Comparison of ENCODE assay signal across 22 cellular contexts in the genomic region with DNA sequence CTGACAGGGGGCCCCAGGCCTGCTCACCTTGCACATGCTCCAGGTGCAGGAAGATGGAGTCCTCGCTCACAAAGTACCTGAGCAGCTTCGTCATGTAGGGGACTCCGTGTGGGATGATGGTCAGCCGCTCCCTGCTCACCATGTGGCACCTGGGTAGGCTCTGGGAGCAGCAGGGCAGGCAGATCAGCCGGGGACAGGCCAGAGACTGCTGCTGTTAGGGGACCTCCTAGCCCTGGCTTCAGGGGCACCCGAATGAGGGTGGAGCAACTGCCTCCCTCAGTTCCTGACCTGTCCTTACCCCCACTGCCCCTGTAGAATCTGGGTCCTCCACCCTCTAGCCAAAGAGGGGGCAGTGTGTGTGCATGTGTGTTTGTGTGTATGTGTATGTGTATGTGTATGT. TPM values are rescaled to one million over a fixed set of nuclear protein-coding genes. Genes with fewer than 3 reads are reported as not detected.
DNase-seq lines count a peak whose midpoint lies in the region; FAIRE-seq and TF ChIP-seq lines count a peak whose summit lies in the region.
"Had no signal": no experiment of that assay in that cellular context is flagged by ENCODE, and none has a peak within 500 bp of the region (broad histone marks: within the 10 kb centered on the region; RNA-seq: fewer than 3 reads in every experiment).

No MANE protein-coding gene starts in this region.

- H2AFZ ChIP-seq in PC-9 (no peak overlapping the region), osteoblast (ENCODE audit: low read length) (no peak overlapping the region)

- TF ChIP-seq POLR2A in GM12892 (IDR thresholded peaks at IDR 0.05; ENCODE audit: low read depth, low read length) = no peak

- no TSS peak for BruUV-seq in PC-9 (replicated peaks; lab: Mats Ljungman, UMichigan)

- no peaks in the 10 kb centered on the region for H4K20me1 ChIP-seq in PC-9 (ENCODE audit: insufficient read depth)
- no peaks in the 10 kb centered on the region for H4K20me1 ChIP-seq in osteoblast (ENCODE audit: insufficient read depth, low read length)

- no peak for TF ChIP-seq CTCF in PC-9 (conservative IDR thresholded peaks at IDR 0.05)
- no peak for TF ChIP-seq CTCF in osteoblast (IDR thresholded peaks at IDR 0.05; ENCODE audit: extremely low read depth, low read depth, low read length)

- H3K4me2 ChIP-seq in PC-9 (peak overlapping the region; percentile 34), osteoblast (ENCODE audit: insufficient read depth, low read length) (no peak overlapping the region)
- H3K4me2 ChIP-seq: A549 had no signal

- DNase-seq in GM12892 (ENCODE audit: insufficient read length) (no peak), H7 (peak; percentile 38), PC-9 (no peak), osteoblast (ENCODE audit: insufficient read length, low spot score, missing footprints) (peak; percentile 38), DMS 273 treated with DMSO at 0.1 percent for 48 hours (lab: John Stamatoyannopoulos, UW) (no peak)
- DNase-seq in activated CD4-positive, CD25-positive, alpha-beta regulatory T cell (lab: John Stamatoyannopoulos, UW) = no peak
- no peak for DNase-seq in activated effector memory CD4-positive, alpha-beta T cell treated with anti-CD3 and anti-CD28 coated beads, Interleukin-2, amount 50 U/mL, for 16 hours
- DNase-seq: BE2C; Caco-2; CD8-positive, alpha-beta memory T cell; DMS53; GF-D8; HFFc6; KG1 had no signal

- H3K9me3 ChIP-seq in PC-9 (ENCODE audit: insufficient read depth, low read depth) (no peaks in the 10 kb centered on the region), osteoblast (ENCODE audit: low read depth, low read length) (no peaks in the 10 kb centered on the region)
- H3K9me3 ChIP-seq: A549, BE2C, Caco-2, HAP-1 had no signal

- no peaks in the 10 kb centered on the region for H3K79me2 ChIP-seq in PC-9 (ENCODE audit: low read depth)
- no peaks in the 10 kb centered on the region for H3K79me2 ChIP-seq in osteoblast (ENCODE audit: insufficient read depth, low read length)

- peaks cover 2% of the 10 kb centered on the region for H3K36me3 ChIP-seq in H7 (replicated peaks; ENCODE audit: control insufficient read depth, insufficient read depth, low read length)
- no peaks in the 10 kb centered on the region for H3K36me3 ChIP-seq in PC-9 (ENCODE audit: low read depth)
- H3K36me3 ChIP-seq in osteoblast (ENCODE audit: insufficient read depth, low read length) = no peaks in the 10 kb centered on the region

- H3K4me3 ChIP-seq in H7 (ENCODE audit: insufficient read depth, low read depth, low read length) (no peak overlapping the region), PC-9 (no peak overlapping the region), osteoblast (ENCODE audit: insufficient read depth, low read length) (no peak overlapping the region)
- H3K4me3 ChIP-seq: A549, HAP-1 had no signal

- peaks cover 4% of the 10 kb centered on the region; the same call in 1 of the 2 replicates for H3F3A ChIP-seq in PC-9 (ENCODE audit: insufficient read depth, low read depth)

- H3K27ac ChIP-seq in PC-9 = no peak overlapping the region
- H3K27ac ChIP-seq in osteoblast (ENCODE audit: low read depth, low read length) = no peak overlapping the region
- H3K27ac ChIP-seq: GM23248, HL-60 had no signal

- CTCF ChIA-PET in PC-9 (lab: Charles Lee) = interaction anchor here (0.6 to 1.7 kb wide), 6 partner anchors 14 to 1263 kb away, joined by 3 to 12 read pairs (median 5); no protein-coding TSS in a partner anchor

- peak; percentile 21 for FAIRE-seq in GM12892 (lab: Jason Lieb, UNC)
- FAIRE-seq: A549, GM18507 had no signal

- intact Hi-C loops in PC-9 (cut with micrococcal nuclease; ENCODE audit: unreplicated experiment) = no loop called here

- H3K9me2 ChIP-seq in PC-9 (ENCODE audit: insufficient read depth) = no peaks in the 10 kb centered on the region

- POLR2A ChIA-PET in PC-9 (lab: Charles Lee; ENCODE audit: unreplicated experiment) = interaction anchor here (0.6 kb wide), 1 partner anchor 108 kb away, joined by 7 read pairs; no protein-coding TSS in a partner anchor

- H3K4me1 ChIP-seq in PC-9 (replicated peaks; ENCODE audit: insufficient read depth) = peaks cover 8% of the 10 kb centered on the region
- H3K4me1 ChIP-seq in osteoblast (ENCODE audit: insufficient read depth, low read length) = peaks cover 10% of the 10 kb centered on the region
- H3K4me1 ChIP-seq: Caco-2, HAP-1 had no signal

- H3K27me3 ChIP-seq in H7 (ENCODE audit: control insufficient read depth, insufficient read depth, low read length) (no peaks in the 10 kb centered on the region), PC-9 (ENCODE audit: insufficient read depth, low read depth) (no peaks in the 10 kb centered on the region), osteoblast (ENCODE audit: insufficient read depth, low read length) (no peaks in the 10 kb centered on the region)
- H3K27me3 ChIP-seq: BE2C had no signal

RNA-seq across cellular contexts. Expression of a gene that starts 11.8 kb away (rescaled TPM):
- 2.1 TPM for polyA plus RNA-seq in GM12892 (2012; ENCODE audit: missing spikeins)
- total RNA-seq in H7 (2014; rRNA removed; shearing (Covaris generic)) = 5.4 and 12.4 TPM in 2 replicates
- total RNA-seq in PC-9 (2021) (3.4 and 4.2 TPM in 2 replicates), osteoblast (0.29 and 0.36 TPM in 2 replicates)
- polyA plus RNA-seq: CD14-positive monocyte; CD8-positive, alpha-beta memory T cell had no signal

RNA-seq across cellular contexts. Expression of a gene that starts 29.5 kb away (rescaled TPM):
- polyA plus RNA-seq in GM12892 (2012; ENCODE audit: missing spikeins) = 65.7 TPM
- total RNA-seq in H7 (2014; rRNA removed; shearing (Covaris generic)) = 71.0 and 76.7 TPM in 2 replicates
- total RNA-seq in PC-9 (2021) (309 and 320 TPM in 2 replicates), osteoblast (69.8 and 72.5 TPM in 2 replicates)

RNA-seq across cellular contexts. Expression of a gene that starts 35.3 kb away (rescaled TPM):
- 0.93 TPM for polyA plus RNA-seq in GM12892 (2012; ENCODE audit: missing spikeins)
- total RNA-seq in H7 (2014; rRNA removed; shearing (Covaris generic)) = not detected in 2 replicates
- total RNA-seq in PC-9 (2021) = not detected in 2 replicates
- not detected in 2 replicates for total RNA-seq in osteoblast
- total RNA-seq: Caco-2, GM23248, HFFc6 had no signal
- polyA plus RNA-seq: A549; AG04450; CD14-positive monocyte; CD8-positive, alpha-beta memory T cell; IgD-negative memory B cell had no signal

RNA-seq across cellular contexts. Expression of a gene that starts 44.2 kb away (rescaled TPM):
- 2.2 TPM for polyA plus RNA-seq in GM12892 (2012; ENCODE audit: missing spikeins)
- total RNA-seq in H7 (2014; rRNA removed; shearing (Covaris generic)) = 4.6 and 6.9 TPM in 2 replicates
- total RNA-seq in PC-9 (2021) (8.9 and 11.7 TPM in 2 replicates), osteoblast (16.3 and 24.5 TPM in 2 replicates)
- polyA plus RNA-seq: CD14-positive monocyte; CD8-positive, alpha-beta memory T cell; IgD-negative memory B cell had no signal

Comparison
In these comparisons a context has a peak if more than half of its experiments do, and no peak if none do; other contexts are left out.
1. DNase-seq: peak in H7 (single experiment) and osteoblast (single experiment); none in GM12892 (single experiment), PC-9 (0 of 2), DMS 273 treated with DMSO at 0.1 percent for 48 hours (single experiment), activated CD4-positive, CD25-positive, alpha-beta regulatory T cell (0 of 4) and activated effector memory CD4-positive, alpha-beta T cell treated with anti-CD3 and anti-CD28 coated beads, Interleukin-2, amount 50 U/mL, for 16 hours (single experiment).